Comparison of ENCODE assay signal across 1 cellular context in the genomic region with DNA sequence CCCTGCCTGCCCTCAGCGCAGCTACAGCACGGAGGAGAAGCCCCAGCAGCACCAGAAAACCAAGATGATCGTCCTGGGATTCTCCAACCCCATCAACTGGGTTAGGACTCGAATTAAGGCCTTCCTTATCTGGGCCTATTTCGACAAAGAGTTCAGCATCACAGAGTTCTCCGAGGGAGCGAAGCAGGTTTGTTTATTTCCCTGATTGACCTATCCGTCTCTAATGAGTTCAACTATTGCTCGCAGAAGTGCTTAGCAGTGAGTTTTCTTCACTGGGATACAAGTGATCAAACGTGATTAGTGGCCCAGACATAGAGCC.
TF ChIP-seq lines count a peak whose summit lies in the region.

No MANE protein-coding gene starts in this region.

TF ChIP-seq in H1, 55 proteins besides CTCF, POLR2A, EP300 and RAD21:
- TF ChIP-seq SAP30 (IDR thresholded peaks at IDR 0.05; ENCODE audit: insufficient read depth, insufficient replicate concordance, low read length) (peak; percentile 7), JUND (IDR thresholded peaks at IDR 0.05; ENCODE audit: low read length) (no peak)
TF ChIP-seq in H1: peak in this region for 1.
